8 cellular contexts compared by ENCODE assay signal in genomic region chr1:151458936-151459330, GRCh38. TPM values are rescaled to one million over a fixed set of nuclear protein-coding genes. Genes with fewer than 3 reads are reported as not detected.
A peak's percentile ranks its signal among the peaks of the same experiment; 100 is the strongest.
DNase-seq lines count a peak whose midpoint lies in the region; ATAC-seq and TF ChIP-seq lines count a peak whose summit lies in the region.

No MANE protein-coding gene starts in this region.

- DNase-seq in COR-L47 (lab: John Stamatoyannopoulos, UW) (peak; percentile 64), T1000 (lab: John Stamatoyannopoulos, UW) (peak; percentile 47), astrocyte of the spinal cord (ENCODE audit: low read depth, low spot score) (peak; percentile 68), foreskin melanocyte (no peak)

- H3F3A ChIP-seq in Loucy (ENCODE audit: low read depth), result no peaks in the 10 kb centered on the region; the same call in 1 of the 2 replicates

- H3K9me3 ChIP-seq in Loucy (ENCODE audit: insufficient read depth, low read depth, low read length) (no peaks in the 10 kb centered on the region), iPS-18c (ENCODE audit: control insufficient read depth, insufficient read depth, low read length) (no peaks in the 10 kb centered on the region), skeletal muscle satellite cell (replicated peaks; ENCODE audit: low read length) (no peaks in the 10 kb centered on the region)

- H4K20me1 ChIP-seq in Loucy (ENCODE audit: insufficient read depth, low read length, poor library complexity, severe bottlenecking), result peaks cover 40% of the 10 kb centered on the region

- H3K27me3 ChIP-seq in Loucy (ENCODE audit: insufficient read depth, low read length, poor library complexity, severe bottlenecking) (peaks cover 36% of the 10 kb centered on the region), skeletal muscle satellite cell (ENCODE audit: control insufficient read depth, insufficient read depth, low read length) (peaks cover 5% of the 10 kb centered on the region)

- H3K4me2 ChIP-seq in Loucy (ENCODE audit: low read depth, low read length, poor library complexity, severe bottlenecking) (no peak overlapping the region), skeletal muscle satellite cell (ENCODE audit: low read length) (peak overlapping the region; percentile 55)

- TF ChIP-seq CTCF in Loucy (conservative IDR thresholded peaks at IDR 0.05; ENCODE audit: low read length), result no peak
- TF ChIP-seq CTCF in astrocyte of the spinal cord (IDR thresholded peaks at IDR 0.05; ENCODE audit: low read depth, low read length), result no peak

- H3K4me3 ChIP-seq in Loucy (ENCODE audit: low read length, poor library complexity, severe bottlenecking), result peak overlapping the region; percentile 73
- H3K4me3 ChIP-seq in astrocyte of the spinal cord (ENCODE audit: low read depth, low read length), result peak overlapping the region; percentile 68
- peak overlapping the region; percentile 40 for H3K4me3 ChIP-seq in iPS-18c (ENCODE audit: insufficient read depth, low read depth, low read length)
- H3K4me3 ChIP-seq in skeletal muscle satellite cell (ENCODE audit: low read length), result peak overlapping the region; percentile 76

- in situ Hi-C loops in astrocyte of the spinal cord (cut with HindIII; ENCODE audit: low sequenced_read_pairs), result no loop called here

- ATAC-seq in GM21515 (IDR thresholded peaks at IDR 0.05; ENCODE audit: unreplicated experiment), result peak; percentile 35

- peak overlapping the region; percentile 71 for H3K9ac ChIP-seq in Loucy (ENCODE audit: low read depth, low read length, poor library complexity, severe bottlenecking)
- H3K9ac ChIP-seq in skeletal muscle satellite cell (ENCODE audit: low read depth, low read length), result peak overlapping the region; percentile 76

- no peak overlapping the region for H2AFZ ChIP-seq in Loucy (ENCODE audit: low read length)

- peaks cover 45% of the 10 kb centered on the region for H3K79me2 ChIP-seq in Loucy (ENCODE audit: insufficient read depth, low read length)

- H3K4me1 ChIP-seq in Loucy (ENCODE audit: insufficient read depth, low read length, poor library complexity, severe bottlenecking) (peaks cover 40% of the 10 kb centered on the region), skeletal muscle satellite cell (ENCODE audit: control insufficient read depth, insufficient read depth, low read length) (peaks cover 7% of the 10 kb centered on the region)

- H3K36me3 ChIP-seq in Loucy (ENCODE audit: insufficient read depth, low read length) (no peaks in the 10 kb centered on the region), skeletal muscle satellite cell (ENCODE audit: insufficient read depth, low read length) (no peaks in the 10 kb centered on the region)

- H3K9me2 ChIP-seq in Loucy (replicated peaks; ENCODE audit: low read depth, low read length), result no peaks in the 10 kb centered on the region

RNA-seq across cellular contexts. Expression of gene POGZ, which starts 0.4 kb away (rescaled TPM):
- 14.4 and 15.7 TPM in 2 replicates for total RNA-seq in skeletal muscle satellite cell (2012; rRNA removed)

RNA-seq across cellular contexts. Expression of gene CGN, which starts 52.3 kb away (rescaled TPM):
- total RNA-seq in skeletal muscle satellite cell (2012; rRNA removed), result not detected in 2 replicates

RNA-seq across cellular contexts. Expression of gene PSMB4, which starts 59.6 kb away (rescaled TPM):
- total RNA-seq in skeletal muscle satellite cell (2012; rRNA removed), result 417 and 466 TPM in 2 replicates
